ENCODE assay signal across 18 cellular contexts in the genomic region with DNA sequence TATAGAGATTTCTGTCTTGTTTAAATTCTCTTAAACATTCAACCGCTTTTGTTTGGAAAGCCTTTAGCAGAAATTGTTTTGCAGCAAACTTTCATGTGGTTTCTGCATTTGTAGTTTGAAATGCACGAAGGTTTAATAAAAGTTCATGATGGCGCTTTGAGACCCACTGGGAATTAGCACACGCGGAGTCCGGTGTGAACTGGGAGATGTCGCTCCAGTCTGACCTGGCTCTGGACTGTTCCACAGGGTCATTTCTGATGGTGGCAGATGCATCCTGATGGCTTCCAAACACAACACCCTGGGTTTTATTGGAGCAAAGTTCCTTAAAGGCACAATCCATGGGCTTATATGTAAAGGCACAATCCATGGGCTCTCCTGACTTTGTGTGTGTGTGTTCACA.
"Had no signal": no experiment of that assay in that cellular context is flagged by ENCODE, and none has a peak within 500 bp of the region (broad histone marks: within the 10 kb centered on the region; RNA-seq: fewer than 3 reads in every experiment).

No MANE protein-coding gene starts in this region.

- H3K27ac Mint-ChIP-seq: memory B cell; nephron progenitor cell; stimulated activated effector memory CD8-positive, alpha-beta T cell treated with anti-CD3 and anti-CD28 coated beads, Interleukin-12 subunit alpha, Interleukin-12 subunit beta, amount 100 ng/mL, for 72 hours; stimulated activated naive CD8-positive, alpha-beta T cell treated with anti-CD3 and anti-CD28 coated beads, Interleukin-15, amount 100 ng/mL, for 72 hours had no signal

- H3K4me1 Mint-ChIP-seq: mesothelial cell of epicardium; nephron progenitor cell; stimulated activated effector memory CD8-positive, alpha-beta T cell treated with anti-CD3 and anti-CD28 coated beads, Interleukin-12 subunit alpha, Interleukin-12 subunit beta, amount 100 ng/mL, for 72 hours; stimulated activated naive CD8-positive, alpha-beta T cell treated with anti-CD3 and anti-CD28 coated beads, Interleukin-15, amount 100 ng/mL, for 72 hours had no signal

- H3K36me3 ChIP-seq: colonic mucosa, lower lobe of right lung, tibial nerve, upper lobe of right lung had no signal

- H3K4me2 ChIP-seq: smooth muscle cell had no signal

- H3K27me3 Mint-ChIP-seq: memory B cell; stimulated activated naive CD8-positive, alpha-beta T cell treated with anti-CD3 and anti-CD28 coated beads, Interleukin-15, amount 100 ng/mL, for 72 hours had no signal

- DNase-seq: caudate nucleus; colonic mucosa; dermis blood vessel endothelial cell; foreskin melanocyte; head of caudate nucleus; hippocampal formation; lower lobe of right lung; nephron progenitor cell; psoas muscle; stimulated activated CD4-positive, alpha-beta T cell treated with anti-CD3 and anti-CD28 coated beads, Interleukin-2, amount 100 ng/mL, for 48 hours; stimulated activated naive CD8-positive, alpha-beta T cell treated with anti-CD3 and anti-CD28 coated beads, Interleukin-15, amount 100 ng/mL, for 72 hours; upper lobe of right lung had no signal

- ATAC-seq: psoas muscle; stimulated activated effector memory CD8-positive, alpha-beta T cell treated with anti-CD3 and anti-CD28 coated beads, Interleukin-12 subunit alpha, Interleukin-12 subunit beta, amount 100 ng/mL, for 72 hours; stimulated activated naive CD8-positive, alpha-beta T cell treated with anti-CD3 and anti-CD28 coated beads, Interleukin-15, amount 100 ng/mL, for 72 hours; upper lobe of right lung had no signal

- H3K4me1 ChIP-seq: colonic mucosa, psoas muscle, upper lobe of right lung had no signal

- H3K27ac ChIP-seq: colonic mucosa, lower lobe of right lung, psoas muscle, upper lobe of right lung had no signal

- H3K9me3 Mint-ChIP-seq: memory B cell; stimulated activated effector memory CD8-positive, alpha-beta T cell treated with anti-CD3 and anti-CD28 coated beads, Interleukin-12 subunit alpha, Interleukin-12 subunit beta, amount 100 ng/mL, for 72 hours; stimulated activated naive CD8-positive, alpha-beta T cell treated with anti-CD3 and anti-CD28 coated beads, Interleukin-15, amount 100 ng/mL, for 72 hours had no signal

- H3K4me3 ChIP-seq: colonic mucosa, lower lobe of right lung, psoas muscle, smooth muscle cell, testis, tibial nerve, upper lobe of right lung had no signal

- H3K27me3 ChIP-seq: colonic mucosa, testis, tibial nerve, upper lobe of right lung had no signal

- H3K4me3 Mint-ChIP-seq: memory B cell; mesothelial cell of epicardium; nephron progenitor cell; stimulated activated effector memory CD8-positive, alpha-beta T cell treated with anti-CD3 and anti-CD28 coated beads, Interleukin-12 subunit alpha, Interleukin-12 subunit beta, amount 100 ng/mL, for 72 hours; stimulated activated naive CD8-positive, alpha-beta T cell treated with anti-CD3 and anti-CD28 coated beads, Interleukin-15, amount 100 ng/mL, for 72 hours had no signal

- H3K36me3 Mint-ChIP-seq: stimulated activated effector memory CD8-positive, alpha-beta T cell treated with anti-CD3 and anti-CD28 coated beads, Interleukin-12 subunit alpha, Interleukin-12 subunit beta, amount 100 ng/mL, for 72 hours had no signal

- H3K9me3 ChIP-seq: colonic mucosa, lower lobe of right lung, psoas muscle, testis, upper lobe of right lung had no signal
